Comparison of ENCODE assay signal across 1 cellular context in genomic region chr15:58243083-58243482, GRCh38.
TF ChIP-seq lines count a peak whose summit lies in the region.

No MANE protein-coding gene starts in this region.

TF ChIP-seq in SK-N-SH, 30 proteins besides CTCF, POLR2A, EP300 and RAD21 (continued from another document):
- TF ChIP-seq USF1 (IDR thresholded peaks at IDR 0.05; ENCODE audit: borderline replicate concordance, low read depth) (no peak), TEAD4 (IDR thresholded peaks at IDR 0.05; ENCODE audit: borderline replicate concordance, insufficient read depth) (no peak), MXI1 (IDR thresholded peaks at IDR 0.05; ENCODE audit: low read depth, low read length) (peak; percentile 60), FOSL2 (IDR thresholded peaks at IDR 0.05; ENCODE audit: borderline replicate concordance, low read depth) (no peak), RXRA (IDR thresholded peaks at IDR 0.05; ENCODE audit: borderline replicate concordance, low read depth) (no peak), TCF12 (IDR thresholded peaks at IDR 0.05) (peak; percentile 48; the same call in 1 of the 2 replicates), ZBTB33 (IDR thresholded peaks at IDR 0.05; ENCODE audit: borderline replicate concordance, low read depth) (no peak), POLR2AphosphoS5 (IDR thresholded peaks at IDR 0.05; ENCODE audit: low read depth, low read length) (no peak)
- TF ChIP-seq, protein P1, sequence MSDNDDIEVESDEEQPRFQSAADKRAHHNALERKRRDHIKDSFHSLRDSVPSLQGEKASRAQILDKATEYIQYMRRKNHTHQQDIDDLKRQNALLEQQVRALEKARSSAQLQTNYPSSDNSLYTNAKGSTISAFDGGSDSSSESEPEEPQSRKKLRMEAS (IDR thresholded peaks at IDR 0.05; ENCODE audit: low read depth) = no peak
- TF ChIP-seq, protein P2, sequence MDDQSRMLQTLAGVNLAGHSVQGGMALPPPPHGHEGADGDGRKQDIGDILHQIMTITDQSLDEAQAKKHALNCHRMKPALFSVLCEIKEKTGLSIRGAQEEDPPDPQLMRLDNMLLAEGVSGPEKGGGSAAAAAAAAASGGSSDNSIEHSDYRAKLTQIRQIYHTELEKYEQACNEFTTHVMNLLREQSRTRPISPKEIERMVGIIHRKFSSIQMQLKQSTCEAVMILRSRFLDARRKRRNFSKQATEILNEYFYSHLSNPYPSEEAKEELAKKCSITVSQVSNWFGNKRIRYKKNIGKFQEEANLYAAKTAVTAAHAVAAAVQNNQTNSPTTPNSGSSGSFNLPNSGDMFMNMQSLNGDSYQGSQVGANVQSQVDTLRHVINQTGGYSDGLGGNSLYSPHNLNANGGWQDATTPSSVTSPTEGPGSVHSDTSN (IDR thresholded peaks at IDR 0.05) = peak; percentile 33
